26 cellular contexts compared by ENCODE assay signal in the genomic region with DNA sequence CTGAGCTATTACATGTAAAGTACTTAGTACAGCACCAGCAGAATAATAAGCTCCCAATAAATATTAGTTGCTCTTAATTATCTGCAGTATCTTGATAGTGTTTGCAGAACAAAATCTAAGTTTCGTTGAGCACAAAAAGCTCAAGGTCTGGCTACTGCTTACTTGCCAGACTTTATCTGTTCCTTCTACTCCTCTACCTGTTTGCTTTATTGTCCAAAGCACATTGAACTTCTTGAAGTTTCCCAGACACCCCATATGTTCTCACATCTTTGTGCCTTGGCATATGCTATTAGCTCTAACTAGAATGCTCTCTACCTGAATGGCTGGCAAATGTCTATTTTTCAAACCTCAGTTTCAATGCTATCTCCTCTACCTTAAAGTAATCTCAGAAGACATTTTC.
"Had no signal": no experiment of that assay in that cellular context is flagged by ENCODE, and none has a peak within 500 bp of the region (broad histone marks: within the 10 kb centered on the region; RNA-seq: fewer than 3 reads in every experiment).

No MANE protein-coding gene starts in this region.

- H3K4me2 ChIP-seq: hepatocyte had no signal

- H3K27ac ChIP-seq: colonic mucosa, coronary artery, dorsolateral prefrontal cortex, epithelial cell of prostate, esophagus muscularis mucosa, esophagus squamous epithelium, foreskin keratinocyte, gastrocnemius medialis, gastroesophageal sphincter, heart left ventricle, heart right ventricle, hepatocyte had no signal

- H3K27ac Mint-ChIP-seq: dendritic cell treated with granulocyte-macrophage colony-stimulating factor and Interleukin-4, amounts not matched to agents 40 ng/mL and 50 ng/mL, for 4 days; effector memory CD8-positive, alpha-beta T cell; endodermal cell had no signal

- H3K4me3 Mint-ChIP-seq: dendritic cell treated with granulocyte-macrophage colony-stimulating factor and Interleukin-4, amounts not matched to agents 40 ng/mL and 50 ng/mL, for 4 days; effector memory CD8-positive, alpha-beta T cell; endodermal cell had no signal

- H3K9me3 Mint-ChIP-seq: dendritic cell treated with granulocyte-macrophage colony-stimulating factor and Interleukin-4, amounts not matched to agents 40 ng/mL and 50 ng/mL, for 4 days; effector memory CD8-positive, alpha-beta T cell; endodermal cell had no signal

- H3K27me3 Mint-ChIP-seq: dendritic cell treated with granulocyte-macrophage colony-stimulating factor and Interleukin-4, amounts not matched to agents 40 ng/mL and 50 ng/mL, for 4 days; effector memory CD8-positive, alpha-beta T cell had no signal

- H3K36me3 ChIP-seq: colonic mucosa had no signal

- DNase-seq: colonic mucosa; cortex of kidney; dermis blood vessel endothelial cell; dorsolateral prefrontal cortex; effector CD4-positive, alpha-beta T cell; effector CD8-positive, alpha-beta T cell; effector memory CD4-positive, alpha-beta T cell; effector memory CD8-positive, alpha-beta T cell; endodermal cell; erythroblast; esophagus squamous epithelium; foreskin fibroblast; foreskin keratinocyte; foreskin melanocyte; gastrocnemius medialis; glutamatergic neuron; head of caudate nucleus; heart left ventricle; heart right ventricle had no signal

- H3K27me3 ChIP-seq: colonic mucosa, dorsolateral prefrontal cortex, esophagus muscularis mucosa, esophagus squamous epithelium, foreskin keratinocyte, gastrocnemius medialis, gastroesophageal sphincter, heart left ventricle, heart right ventricle, hepatocyte had no signal

- ATAC-seq: effector memory CD8-positive, alpha-beta T cell; esophagus mucosa; foreskin keratinocyte; gastrocnemius medialis; gastroesophageal sphincter; heart left ventricle; heart right ventricle had no signal

- H2AFZ ChIP-seq: hepatocyte had no signal

- H3K79me2 ChIP-seq: hepatocyte had no signal

- H3K4me3 ChIP-seq: colonic mucosa, coronary artery, dorsolateral prefrontal cortex, esophagus muscularis mucosa, esophagus squamous epithelium, gastrocnemius medialis, gastroesophageal sphincter, heart left ventricle, heart right ventricle, hepatocyte had no signal

- H3K4me1 ChIP-seq: colonic mucosa, esophagus muscularis mucosa, esophagus squamous epithelium, foreskin keratinocyte, gastrocnemius medialis, gastroesophageal sphincter, heart left ventricle, heart right ventricle had no signal
